In genomic region chr15:74937602-74938371, GRCh38 we compare ENCODE assay signal across 8 cellular contexts. TPM values are rescaled to one million over a fixed set of nuclear protein-coding genes. Genes with fewer than 3 reads are reported as not detected.
DNase-seq lines count a peak whose midpoint lies in the region; ATAC-seq and TF ChIP-seq lines count a peak whose summit lies in the region.

TSS of gene COX5A (minus strand) at chr15:74938073. CDS start at chr15:74938014, 59 bp downstream.

- in situ Hi-C loops in KBM-7 (cut with MboI; ENCODE audit: low pct_unique_long_range_greater_than_20kb, low sequenced_read_pairs) = no loop called here

- no peaks in the 10 kb centered on the region for H3K27me3 ChIP-seq in muscle layer of colon (ENCODE audit: control insufficient read depth in 1 of 2, insufficient read depth in 2 of 2, low read length in 2 of 2)

- peak; percentile 88 for DNase-seq in DMS53 treated with DMSO at 0.1 percent for 48 hours (lab: John Stamatoyannopoulos, UW; ENCODE audit: unreplicated experiment)
- peak; percentile 99 for DNase-seq in KBM-7
- peak; percentile 92 for DNase-seq in activated T-cell treated with anti-CD3 and anti-CD28 coated beads, Interleukin-2, amount 50 U/mL, for 24 hours
- peak; percentile 98 for DNase-seq in erythroblast (lab: John Stamatoyannopoulos, UW)
- peak; percentile 74 to 79 for DNase-seq in stimulated activated CD8-positive, alpha-beta memory T cell treated with anti-CD3 and anti-CD28 coated beads, Interleukin-7, amount 100 ng/mL, for 1 hour (ENCODE audit: low read depth in 2 of 2)

- no peaks in the 10 kb centered on the region for H3K9me3 Mint-ChIP-seq in activated T-cell treated with anti-CD3 and anti-CD28 coated beads, Interleukin-2, amount 50 U/mL, for 24 hours

- peak; percentile 87 for ATAC-seq in GM21723 (IDR thresholded peaks at IDR 0.05; ENCODE audit: unreplicated experiment)

- TF ChIP-seq POLR2A in erythroblast (IDR thresholded peaks at IDR 0.05; ENCODE audit: low read length) = peak; percentile 89

- peaks cover 34% of the 10 kb centered on the region for H3K36me3 Mint-ChIP-seq in activated T-cell treated with anti-CD3 and anti-CD28 coated beads, Interleukin-2, amount 50 U/mL, for 24 hours (ENCODE audit: low read depth)

- H3K4me1 ChIP-seq in muscle layer of colon (ENCODE audit: insufficient read depth, low read length) = peaks cover 19% of the 10 kb centered on the region

- peak within 1 kb of the TSS; percentile 51 for H3K9ac ChIP-seq in muscle layer of colon (ENCODE audit: low read length)

- H3K4me3 ChIP-seq in muscle layer of colon (ENCODE audit: low read depth in 1 of 2, low read length in 2 of 2) = peak within 1 kb of the TSS; percentile 66 to 99

- peak within 1 kb of the TSS; percentile 87 for H3K4me3 Mint-ChIP-seq in activated T-cell treated with anti-CD3 and anti-CD28 coated beads, Interleukin-2, amount 50 U/mL, for 24 hours

- no peaks in the 10 kb centered on the region for H3K36me3 ChIP-seq in muscle layer of colon (ENCODE audit: insufficient read depth, low read length)

- no peaks in the 10 kb centered on the region for H3K9me3 ChIP-seq in muscle layer of colon (ENCODE audit: low read length)

- peaks cover 31% of the 10 kb centered on the region for H3K4me1 Mint-ChIP-seq in activated T-cell treated with anti-CD3 and anti-CD28 coated beads, Interleukin-2, amount 50 U/mL, for 24 hours (ENCODE audit: low read depth)

- H3K27ac ChIP-seq in muscle layer of colon (ENCODE audit: low read depth, low read length) = peak within 1 kb of the TSS; percentile 99

- peak within 1 kb of the TSS; percentile 93 for H3K27ac Mint-ChIP-seq in activated T-cell treated with anti-CD3 and anti-CD28 coated beads, Interleukin-2, amount 50 U/mL, for 24 hours

- no peaks in the 10 kb centered on the region for H3K27me3 Mint-ChIP-seq in activated T-cell treated with anti-CD3 and anti-CD28 coated beads, Interleukin-2, amount 50 U/mL, for 24 hours

TF ChIP-seq in PFSK-1, 5 proteins besides CTCF, POLR2A, EP300 and RAD21:
- peak; percentile 92 for TF ChIP-seq FOXP2 (optimal IDR thresholded peaks at IDR 0.05; ENCODE audit: borderline replicate concordance, extremely low read depth, extremely low read length, insufficient read depth)
- peak; percentile 88 for TF ChIP-seq TAF1 (IDR thresholded peaks at IDR 0.05; ENCODE audit: borderline replicate concordance, insufficient read depth, low read length)
- no peak for TF ChIP-seq SIN3A (IDR thresholded peaks at IDR 0.05; ENCODE audit: borderline replicate concordance, insufficient read depth, low read length)
- peak; percentile 91 for TF ChIP-seq POLR2AphosphoS5 (IDR thresholded peaks at IDR 0.05; ENCODE audit: low read depth, low read length)
- TF ChIP-seq, protein P1, sequence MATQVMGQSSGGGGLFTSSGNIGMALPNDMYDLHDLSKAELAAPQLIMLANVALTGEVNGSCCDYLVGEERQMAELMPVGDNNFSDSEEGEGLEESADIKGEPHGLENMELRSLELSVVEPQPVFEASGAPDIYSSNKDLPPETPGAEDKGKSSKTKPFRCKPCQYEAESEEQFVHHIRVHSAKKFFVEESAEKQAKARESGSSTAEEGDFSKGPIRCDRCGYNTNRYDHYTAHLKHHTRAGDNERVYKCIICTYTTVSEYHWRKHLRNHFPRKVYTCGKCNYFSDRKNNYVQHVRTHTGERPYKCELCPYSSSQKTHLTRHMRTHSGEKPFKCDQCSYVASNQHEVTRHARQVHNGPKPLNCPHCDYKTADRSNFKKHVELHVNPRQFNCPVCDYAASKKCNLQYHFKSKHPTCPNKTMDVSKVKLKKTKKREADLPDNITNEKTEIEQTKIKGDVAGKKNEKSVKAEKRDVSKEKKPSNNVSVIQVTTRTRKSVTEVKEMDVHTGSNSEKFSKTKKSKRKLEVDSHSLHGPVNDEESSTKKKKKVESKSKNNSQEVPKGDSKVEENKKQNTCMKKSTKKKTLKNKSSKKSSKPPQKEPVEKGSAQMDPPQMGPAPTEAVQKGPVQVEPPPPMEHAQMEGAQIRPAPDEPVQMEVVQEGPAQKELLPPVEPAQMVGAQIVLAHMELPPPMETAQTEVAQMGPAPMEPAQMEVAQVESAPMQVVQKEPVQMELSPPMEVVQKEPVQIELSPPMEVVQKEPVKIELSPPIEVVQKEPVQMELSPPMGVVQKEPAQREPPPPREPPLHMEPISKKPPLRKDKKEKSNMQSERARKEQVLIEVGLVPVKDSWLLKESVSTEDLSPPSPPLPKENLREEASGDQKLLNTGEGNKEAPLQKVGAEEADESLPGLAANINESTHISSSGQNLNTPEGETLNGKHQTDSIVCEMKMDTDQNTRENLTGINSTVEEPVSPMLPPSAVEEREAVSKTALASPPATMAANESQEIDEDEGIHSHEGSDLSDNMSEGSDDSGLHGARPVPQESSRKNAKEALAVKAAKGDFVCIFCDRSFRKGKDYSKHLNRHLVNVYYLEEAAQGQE (IDR thresholded peaks at IDR 0.05; ENCODE audit: insufficient read depth in 1 of 2, low read depth in 2 of 2, low read length in 2 of 2) = peak; percentile 12 to 25; a peak in 1 of 4 replicates

RNA-seq across cellular contexts. Expression of gene COX5A, which starts in this region (rescaled TPM):
- 696 TPM for polyA plus RNA-seq in PFSK-1 (2012; ENCODE audit: insufficient read length, low read depth)

Comparison
In these comparisons a context has a peak if more than half of its experiments do, and no peak if none do; other contexts are left out.
1. Peak in every context shown above with its lines: DNase-seq, ATAC-seq, H3K4me3 ChIP-seq and H3K27ac ChIP-seq.